In the genomic region with DNA sequence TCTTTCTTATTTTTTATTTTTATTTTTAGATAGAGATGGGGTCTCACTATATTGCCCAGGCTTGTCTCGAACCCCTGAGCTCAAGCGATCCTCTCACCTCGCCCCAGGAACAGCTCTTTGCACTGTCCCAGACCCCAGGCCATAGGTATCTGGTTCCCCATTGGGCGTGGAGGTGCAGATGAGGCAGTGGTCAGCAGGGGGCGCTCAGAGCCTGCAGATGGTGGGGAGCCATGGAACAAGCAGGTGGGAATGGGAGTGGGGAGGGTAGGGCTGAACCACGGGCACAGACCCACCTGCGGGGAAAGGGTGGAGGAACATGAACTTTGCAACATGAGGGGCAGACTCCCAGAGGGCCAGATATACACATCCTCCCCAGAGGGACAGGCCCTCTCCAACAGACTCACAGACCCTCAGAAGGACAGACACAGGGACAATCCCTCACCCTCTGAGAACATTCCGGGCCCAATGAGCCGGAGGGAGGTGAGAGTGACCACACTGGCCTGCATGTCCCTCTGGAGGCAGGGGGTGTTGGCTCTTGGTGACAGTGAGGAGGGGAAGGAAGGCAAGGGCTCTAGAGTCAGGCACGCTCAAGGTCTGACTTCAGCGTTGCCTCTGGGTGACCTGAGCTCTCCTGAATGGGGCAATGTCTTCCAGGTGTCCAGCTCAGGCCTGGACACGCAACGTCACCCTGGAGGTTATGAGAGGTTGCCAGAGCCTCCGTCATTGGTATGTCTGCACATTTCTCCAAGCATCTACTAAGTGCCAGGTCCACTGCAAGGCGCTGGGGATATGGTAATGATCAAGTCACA, we compare ENCODE assay signal across 8 cellular contexts. TPM values are rescaled to one million over a fixed set of nuclear protein-coding genes. Genes with fewer than 3 reads are reported as not detected.
A peak's percentile ranks its signal among the peaks of the same experiment; 100 is the strongest.
DNase-seq lines count a peak whose midpoint lies in the region; ATAC-seq, FAIRE-seq and TF ChIP-seq lines count a peak whose summit lies in the region.

No MANE protein-coding gene starts in this region.

- H3K27me3 ChIP-seq in lung (ENCODE audit: control insufficient read depth, insufficient read depth): no peaks in the 10 kb centered on the region

- 46 to 48% methylated on average over 15 of the region's 15 CpGs for WGBS in lung, 2 donors

- H3K36me3 ChIP-seq in lung (ENCODE audit: control insufficient read depth in 2 of 2, insufficient read depth in 2 of 2, low read length in 2 of 2): no peaks in the 10 kb centered on the region

- peak; percentile 40 for FAIRE-seq in GM19239 (lab: Jason Lieb, UNC)

- H3K27ac ChIP-seq in lung (ENCODE audit: low read depth in 1 of 2, low read length in 1 of 2): no peak overlapping the region

- H3K9me3 ChIP-seq in lung (ENCODE audit: control insufficient read depth in 2 of 2, insufficient read depth in 1 of 2, low read length in 1 of 2): no peaks in the 10 kb centered on the region

- H3K4me3 ChIP-seq in lung: no peak overlapping the region

- peak; percentile 73 for DNase-seq in AG08395 (ENCODE audit: low spot score)
- peak; percentile 73 for DNase-seq in GM19239 (ENCODE audit: insufficient read length, low spot score)
- DNase-seq in NCI-H345 (lab: John Stamatoyannopoulos, UW): peak; percentile 80
- DNase-seq in activated CD4-positive, alpha-beta T cell treated with anti-CD3 and anti-CD28 coated beads, Interleukin-2, amount 50 U/mL, for 48 hours: peak; percentile 79 to 84
- peak; percentile 93 for DNase-seq in ecto neural progenitor cell (ENCODE audit: low spot score)
- DNase-seq in lung (ENCODE audit: low spot score): peak; percentile 84
- DNase-seq in stimulated activated CD8-positive, alpha-beta memory T cell treated with anti-CD3 and anti-CD28 coated beads, Interleukin-15, amount 100 ng/mL, for 1 hour (ENCODE audit: low read depth): peak; percentile 57

- peaks cover 0 to under 1% of the 10 kb centered on the region in 2 donors for H3K4me1 ChIP-seq in lung (ENCODE audit: control insufficient read depth in 2 of 2, insufficient read depth in 2 of 2, low read length in 2 of 2)

- TF ChIP-seq CTCF in lung (IDR thresholded peaks at IDR 0.05; ENCODE audit: control extremely low read depth, extremely low read depth): peak; percentile 91

- ATAC-seq in lung (ENCODE audit: insufficient read depth, low FRiP score) (no peak), GM21786 (IDR thresholded peaks at IDR 0.05; ENCODE audit: unreplicated experiment) (no peak)

RNA-seq across cellular contexts. Expression of a gene that starts 34.9 kb away (rescaled TPM):
- 10 to 100 TPM in 1 of 2 donors, 1 to 10 TPM in 1; 1.8 to 15.5 TPM for total RNA-seq in lung
- polyA plus RNA-seq in lung: 1 to 10 TPM; 7.2 to 9.9 TPM
